Comparison of ENCODE assay signal across 32 cellular contexts in genomic region chr3:5120446-5120845, GRCh38.
"Had no signal": no experiment of that assay in that cellular context is flagged by ENCODE, and none has a peak within 500 bp of the region (broad histone marks: within the 10 kb centered on the region; RNA-seq: fewer than 3 reads in every experiment).

No MANE protein-coding gene starts in this region.

- H3K4me3 ChIP-seq: adrenal gland, breast epithelium, cardiac muscle cell, colonic mucosa, esophagus squamous epithelium, gastroesophageal sphincter had no signal

- H3K9me3 Mint-ChIP-seq: activated CD4-positive, alpha-beta memory T cell treated with anti-CD3 and anti-CD28 coated beads, Interleukin-2, amount 10 ng/mL, durations not matched to agents 7 days and 5 days; activated CD4-positive, alpha-beta T cell treated with anti-CD3 and anti-CD28 coated beads, Interleukin-2, amount 10 ng/mL, durations not matched to agents 7 days and 5 days; activated naive CD4-positive, alpha-beta T cell treated with anti-CD3 and anti-CD28 coated beads, Interleukin-2, amount 50 U/mL, for 24 hours; activated naive CD8-positive, alpha-beta T cell treated with anti-CD3 and anti-CD28 coated beads for 36 hours; activated naive CD8-positive, alpha-beta T cell treated with anti-CD3 and anti-CD28 coated beads, Interleukin-2, amount 50 U/mL, for 24 hours; activated T-cell treated with anti-CD3 and anti-CD28 coated beads, Interleukin-2, amount 50 U/mL, for 24 hours; activated T-cell treated with anti-CD3 and anti-CD28 coated beads, Interleukin-2, amount 50 U/mL, for 72 hours had no signal

- H3K27ac Mint-ChIP-seq: activated CD4-positive, alpha-beta memory T cell treated with anti-CD3 and anti-CD28 coated beads, Interleukin-2, amount 10 ng/mL, durations not matched to agents 7 days and 5 days; activated CD4-positive, alpha-beta T cell treated with anti-CD3 and anti-CD28 coated beads, Interleukin-2, amount 10 ng/mL, durations not matched to agents 7 days and 5 days; activated naive CD4-positive, alpha-beta T cell treated with anti-CD3 and anti-CD28 coated beads, Interleukin-2, amount 50 U/mL, for 24 hours; activated naive CD8-positive, alpha-beta T cell treated with anti-CD3 and anti-CD28 coated beads for 36 hours; activated naive CD8-positive, alpha-beta T cell treated with anti-CD3 and anti-CD28 coated beads, Interleukin-2, amount 50 U/mL, for 24 hours; activated T-cell treated with anti-CD3 and anti-CD28 coated beads, Interleukin-2, amount 50 U/mL, for 24 hours; activated T-cell treated with anti-CD3 and anti-CD28 coated beads, Interleukin-2, amount 50 U/mL, for 72 hours; brain; WTC11 had no signal

- DNase-seq: activated CD4-positive, alpha-beta memory T cell treated with anti-CD3 and anti-CD28 coated beads, Interleukin-2, amount 10 ng/mL, durations not matched to agents 7 days and 5 days; activated CD4-positive, alpha-beta T cell treated with anti-CD3 and anti-CD28 coated beads for 1 hour; activated CD4-positive, alpha-beta T cell treated with anti-CD3 and anti-CD28 coated beads for 4 hours; activated CD4-positive, alpha-beta T cell treated with anti-CD3 and anti-CD28 coated beads, Interleukin-2, amount 10 ng/mL, durations not matched to agents 7 days and 5 days; activated CD4-positive, alpha-beta T cell treated with anti-CD3 and anti-CD28 coated beads, Interleukin-2, amount 50 U/mL, for 4 hours; activated CD8-positive, alpha-beta memory T cell treated with anti-CD3 and anti-CD28 coated beads, Interleukin-2, amount 50 U/mL, for 48 hours; activated gamma-delta T cell; activated naive CD4-positive, alpha-beta T cell treated with Interleukin-2 at 50 U/mL for 16 hours; activated naive CD8-positive, alpha-beta T cell treated with anti-CD3 and anti-CD28 coated beads for 36 hours; activated naive CD8-positive, alpha-beta T cell treated with anti-CD3 and anti-CD28 coated beads, Interleukin-2, amount 50 U/mL, for 24 hours; activated T-cell treated with anti-CD3 and anti-CD28 coated beads for 4 hours; activated T-cell treated with anti-CD3 and anti-CD28 coated beads, Interleukin-2, amount 50 U/mL, for 24 hours; activated T-cell treated with anti-CD3 and anti-CD28 coated beads, Interleukin-2, amount 50 U/mL, for 72 hours; amygdala; aorta; central memory CD4-positive, alpha-beta T cell; cerebellar nuclear complex; colonic mucosa; effector CD8-positive, alpha-beta T cell; esophagus squamous epithelium; foreskin melanocyte; T-helper 2 cell had no signal

- H3K27me3 Mint-ChIP-seq: activated CD4-positive, alpha-beta memory T cell treated with anti-CD3 and anti-CD28 coated beads, Interleukin-2, amount 10 ng/mL, durations not matched to agents 7 days and 5 days; activated CD4-positive, alpha-beta T cell treated with anti-CD3 and anti-CD28 coated beads, Interleukin-2, amount 10 ng/mL, durations not matched to agents 7 days and 5 days; activated naive CD4-positive, alpha-beta T cell treated with anti-CD3 and anti-CD28 coated beads, Interleukin-2, amount 50 U/mL, for 24 hours; activated naive CD8-positive, alpha-beta T cell treated with anti-CD3 and anti-CD28 coated beads for 36 hours; activated naive CD8-positive, alpha-beta T cell treated with anti-CD3 and anti-CD28 coated beads, Interleukin-2, amount 50 U/mL, for 24 hours; activated T-cell treated with anti-CD3 and anti-CD28 coated beads, Interleukin-2, amount 50 U/mL, for 24 hours had no signal

- ATAC-seq: activated naive CD8-positive, alpha-beta T cell treated with anti-CD3 and anti-CD28 coated beads, Interleukin-2, amount 50 U/mL, for 24 hours; activated T-cell treated with anti-CD3 and anti-CD28 coated beads, Interleukin-2, amount 50 U/mL, for 72 hours; gastroesophageal sphincter; WTC11 had no signal

- H3K4me3 Mint-ChIP-seq: activated CD4-positive, alpha-beta memory T cell treated with anti-CD3 and anti-CD28 coated beads, Interleukin-2, amount 10 ng/mL, durations not matched to agents 7 days and 5 days; activated CD4-positive, alpha-beta T cell treated with anti-CD3 and anti-CD28 coated beads, Interleukin-2, amount 10 ng/mL, durations not matched to agents 7 days and 5 days; activated naive CD4-positive, alpha-beta T cell treated with anti-CD3 and anti-CD28 coated beads, Interleukin-2, amount 50 U/mL, for 24 hours; activated naive CD8-positive, alpha-beta T cell treated with anti-CD3 and anti-CD28 coated beads for 36 hours; activated naive CD8-positive, alpha-beta T cell treated with anti-CD3 and anti-CD28 coated beads, Interleukin-2, amount 50 U/mL, for 24 hours; activated T-cell treated with anti-CD3 and anti-CD28 coated beads, Interleukin-2, amount 50 U/mL, for 24 hours; activated T-cell treated with anti-CD3 and anti-CD28 coated beads, Interleukin-2, amount 50 U/mL, for 72 hours; brain; WTC11 had no signal

- H3K36me3 ChIP-seq: adrenal gland, breast epithelium, cardiac muscle cell, colonic mucosa had no signal

- H3K9me3 ChIP-seq: adrenal gland, breast epithelium, colonic mucosa, esophagus squamous epithelium, gastroesophageal sphincter had no signal

- FAIRE-seq: endometrium, endothelial cell of umbilical vein had no signal

- H3K27ac ChIP-seq: adrenal gland, breast epithelium, cardiac muscle cell, colonic mucosa, epithelial cell of prostate, esophagus squamous epithelium, gastroesophageal sphincter had no signal

- H3K27me3 ChIP-seq: adrenal gland, breast epithelium, cardiac muscle cell, colonic mucosa, esophagus squamous epithelium, gastroesophageal sphincter had no signal

- H3K36me3 Mint-ChIP-seq: activated naive CD4-positive, alpha-beta T cell treated with anti-CD3 and anti-CD28 coated beads, Interleukin-2, amount 50 U/mL, for 24 hours; brain; WTC11 had no signal
